In the genomic region with DNA sequence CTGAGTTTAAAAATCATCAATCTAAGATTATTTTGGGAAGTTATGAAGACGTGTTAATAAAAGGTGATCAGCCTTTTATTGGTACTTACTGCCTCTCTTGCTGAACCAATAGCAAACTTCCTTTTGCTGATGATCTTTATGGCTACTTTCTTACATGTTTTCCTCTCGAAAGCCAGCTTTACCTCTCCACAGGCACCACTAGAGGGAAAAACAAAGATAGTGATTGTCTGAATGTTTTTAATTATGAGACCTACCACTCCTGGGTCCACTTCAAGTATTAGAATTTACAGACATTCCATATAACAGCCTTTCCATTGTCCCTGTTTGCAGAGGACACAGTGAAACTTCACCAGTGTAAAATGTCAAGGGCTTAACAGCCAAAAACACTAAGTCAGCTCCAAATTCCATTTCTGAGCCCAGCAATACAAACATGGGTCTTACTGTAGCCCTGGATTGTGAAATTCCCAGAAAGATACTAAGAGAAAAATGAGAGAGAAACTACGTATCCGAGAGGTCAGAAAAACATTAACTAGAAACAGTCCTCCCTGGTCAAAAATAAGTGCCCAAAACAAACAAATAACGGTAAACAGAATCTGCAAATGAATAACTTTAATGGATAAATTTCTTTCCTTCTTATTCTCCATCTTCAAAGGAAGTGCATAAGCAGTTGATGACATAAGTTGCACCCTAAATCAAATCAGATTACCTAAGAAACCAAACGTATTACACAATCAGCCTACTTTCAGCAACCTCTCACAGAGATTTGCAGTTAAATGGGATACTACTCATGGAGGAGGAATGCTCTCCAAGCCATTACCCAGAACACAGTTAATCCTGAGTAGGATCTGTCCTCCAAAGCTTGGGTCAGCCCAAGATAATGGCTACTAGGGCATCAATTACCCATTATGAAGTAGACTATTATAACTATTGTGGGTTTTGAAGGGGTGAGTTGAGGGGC, we compare ENCODE assay signal across 8 cellular contexts. TPM values are rescaled to one million over a fixed set of nuclear protein-coding genes. Genes with fewer than 3 reads are reported as not detected.
A peak's percentile ranks its signal among the peaks of the same experiment; 100 is the strongest.
DNase-seq lines count a peak whose midpoint lies in the region; TF ChIP-seq lines count a peak whose summit lies in the region.
"Had no signal": no experiment of that assay in that cellular context is flagged by ENCODE, and none has a peak within 500 bp of the region (broad histone marks: within the 10 kb centered on the region; RNA-seq: fewer than 3 reads in every experiment).

No MANE protein-coding gene starts in this region.

- TF ChIP-seq CTCF in brain microvascular endothelial cell (IDR thresholded peaks at IDR 0.05; ENCODE audit: low read depth, low read length, missing control alignments) (peak; percentile 29), type B pancreatic cell (conservative IDR thresholded peaks at IDR 0.05) (peak; percentile 39)

- CTCF ChIA-PET in CD8-positive, alpha-beta memory T cell (lab: Charles Lee): no interaction called here

- H3K27ac ChIP-seq in brain microvascular endothelial cell: peak overlapping the region; percentile 58
- H3K27ac ChIP-seq in CD8-positive, alpha-beta memory T cell (ENCODE audit: low read depth, low read length): no peak overlapping the region

- H3K36me3 ChIP-seq in brain microvascular endothelial cell (replicated peaks): no peaks in the 10 kb centered on the region
- H3K36me3 ChIP-seq in CD8-positive, alpha-beta memory T cell (ENCODE audit: insufficient read depth, low read length): no peaks in the 10 kb centered on the region

- H3K27me3 ChIP-seq in brain microvascular endothelial cell (replicated peaks): no peaks in the 10 kb centered on the region
- no peaks in the 10 kb centered on the region for H3K27me3 ChIP-seq in CD8-positive, alpha-beta memory T cell (ENCODE audit: insufficient read depth, low read length, poor library complexity, severe bottlenecking)

- no peak overlapping the region for H3K4me3 Mint-ChIP-seq in type B pancreatic cell
- H3K4me3 Mint-ChIP-seq in CD8-positive, alpha-beta memory T cell: no peak overlapping the region
- no peak overlapping the region for H3K4me3 Mint-ChIP-seq in activated naive CD8-positive, alpha-beta T cell treated with anti-CD3 and anti-CD28 coated beads for 36 hours

- H3K27me3 Mint-ChIP-seq in type B pancreatic cell: no peaks in the 10 kb centered on the region
- no peaks in the 10 kb centered on the region for H3K27me3 Mint-ChIP-seq in CD8-positive, alpha-beta memory T cell
- H3K27me3 Mint-ChIP-seq in activated naive CD8-positive, alpha-beta T cell treated with anti-CD3 and anti-CD28 coated beads for 36 hours: no peaks in the 10 kb centered on the region

- in situ Hi-C loops in brain microvascular endothelial cell (cut with HindIII; ENCODE audit: low pct_ligation_motif_present, low sequenced_read_pairs): no loop called here

- H3K9me3 ChIP-seq in CD8-positive, alpha-beta memory T cell (ENCODE audit: low read length): no peaks in the 10 kb centered on the region

- peaks cover 21% of the 10 kb centered on the region for H3K36me3 Mint-ChIP-seq in type B pancreatic cell
- H3K36me3 Mint-ChIP-seq in CD8-positive, alpha-beta memory T cell: peaks cover 5 to 6% (median 5%) of the 10 kb centered on the region in 3 donors
- peaks cover 17% of the 10 kb centered on the region for H3K36me3 Mint-ChIP-seq in activated naive CD8-positive, alpha-beta T cell treated with anti-CD3 and anti-CD28 coated beads for 36 hours

- DNase-seq in LoVo (ENCODE audit: low spot score) (peak; percentile 19), brain microvascular endothelial cell (peak; percentile 81), kidney glomerular epithelial cell (lab: John Stamatoyannopoulos, UW) (peak; percentile 92), type B pancreatic cell (ENCODE audit: extremely low spot score, unreplicated experiment) (no peak), putamen (ENCODE audit: low spot score) (no peak)
- no peak for DNase-seq in CD8-positive, alpha-beta memory T cell
- no peak for DNase-seq in activated naive CD8-positive, alpha-beta T cell treated with anti-CD3 and anti-CD28 coated beads for 36 hours
- DNase-seq: effector CD4-positive, alpha-beta T cell had no signal

- no peak overlapping the region for H3K4me3 ChIP-seq in brain microvascular endothelial cell (ENCODE audit: low read depth, low read length)
- no peak overlapping the region for H3K4me3 ChIP-seq in CD8-positive, alpha-beta memory T cell (ENCODE audit: low read length)

- no peaks in the 10 kb centered on the region for H3K9me3 Mint-ChIP-seq in type B pancreatic cell
- no peaks in the 10 kb centered on the region for H3K9me3 Mint-ChIP-seq in CD8-positive, alpha-beta memory T cell
- no peaks in the 10 kb centered on the region for H3K9me3 Mint-ChIP-seq in activated naive CD8-positive, alpha-beta T cell treated with anti-CD3 and anti-CD28 coated beads for 36 hours

- POLR2A ChIA-PET in CD8-positive, alpha-beta memory T cell (lab: Charles Lee): no interaction called here

- no peaks in the 10 kb centered on the region for H3K4me1 ChIP-seq in CD8-positive, alpha-beta memory T cell (ENCODE audit: insufficient read depth, low read length)

- peaks cover 19% of the 10 kb centered on the region for H3K4me1 Mint-ChIP-seq in type B pancreatic cell (ENCODE audit: unreplicated experiment)
- H3K4me1 Mint-ChIP-seq in CD8-positive, alpha-beta memory T cell: peaks cover 5 to 11% (median 9%) of the 10 kb centered on the region in 3 donors
- H3K4me1 Mint-ChIP-seq in activated naive CD8-positive, alpha-beta T cell treated with anti-CD3 and anti-CD28 coated beads for 36 hours: peaks cover 7% of the 10 kb centered on the region

- peak overlapping the region; percentile 46 for H3K27ac Mint-ChIP-seq in type B pancreatic cell
- no peak overlapping the region for H3K27ac Mint-ChIP-seq in CD8-positive, alpha-beta memory T cell
- no peak overlapping the region for H3K27ac Mint-ChIP-seq in activated naive CD8-positive, alpha-beta T cell treated with anti-CD3 and anti-CD28 coated beads for 36 hours

RNA-seq across cellular contexts. Expression of a gene that starts 29.5 kb away (rescaled TPM):
- 18.8 and 34.1 TPM in 2 replicates for total RNA-seq in type B pancreatic cell (ENCODE audit: low replicate concordance)
- 1 to 10 TPM; 4.5 to 7.7 TPM for total RNA-seq in CD8-positive, alpha-beta memory T cell
- 5.2 TPM for polyA plus RNA-seq in CD8-positive, alpha-beta memory T cell
- total RNA-seq in activated naive CD8-positive, alpha-beta T cell treated with anti-CD3 and anti-CD28 coated beads for 36 hours: 10 to 100 TPM; 11.2 to 11.8 TPM

RNA-seq across cellular contexts. Expression of a gene that starts 29.7 kb away (rescaled TPM):
- 11.4 and 13.5 TPM in 2 replicates for total RNA-seq in type B pancreatic cell (ENCODE audit: low replicate concordance)
- total RNA-seq in CD8-positive, alpha-beta memory T cell: 10 to 100 TPM; 10.9 to 12.6 TPM
- polyA plus RNA-seq in CD8-positive, alpha-beta memory T cell: 14.6 TPM
- 10 to 100 TPM; 16.7 to 17.0 TPM for total RNA-seq in activated naive CD8-positive, alpha-beta T cell treated with anti-CD3 and anti-CD28 coated beads for 36 hours

RNA-seq across cellular contexts. Expression of a gene that starts 32.5 kb away (rescaled TPM):
- total RNA-seq in type B pancreatic cell (ENCODE audit: low replicate concordance): 19.2 and 59.2 TPM in 2 replicates
- total RNA-seq in CD8-positive, alpha-beta memory T cell: under 1 TPM; 0.24 to 0.51 TPM
- 0.60 TPM for polyA plus RNA-seq in CD8-positive, alpha-beta memory T cell
- 1 to 10 TPM; 1.0 to 1.9 TPM for total RNA-seq in activated naive CD8-positive, alpha-beta T cell treated with anti-CD3 and anti-CD28 coated beads for 36 hours

Comparison
In these comparisons a context has a peak if more than half of its experiments do, and no peak if none do; other contexts are left out.
1. DNase-seq: peak in LoVo (single experiment), brain microvascular endothelial cell (single experiment) and kidney glomerular epithelial cell (single experiment); none in type B pancreatic cell (single experiment), putamen (single experiment), CD8-positive, alpha-beta memory T cell (0 of 5) and activated naive CD8-positive, alpha-beta T cell treated with anti-CD3 and anti-CD28 coated beads for 36 hours (single experiment).